Comparison of ENCODE assay signal across 8 cellular contexts in the genomic region with DNA sequence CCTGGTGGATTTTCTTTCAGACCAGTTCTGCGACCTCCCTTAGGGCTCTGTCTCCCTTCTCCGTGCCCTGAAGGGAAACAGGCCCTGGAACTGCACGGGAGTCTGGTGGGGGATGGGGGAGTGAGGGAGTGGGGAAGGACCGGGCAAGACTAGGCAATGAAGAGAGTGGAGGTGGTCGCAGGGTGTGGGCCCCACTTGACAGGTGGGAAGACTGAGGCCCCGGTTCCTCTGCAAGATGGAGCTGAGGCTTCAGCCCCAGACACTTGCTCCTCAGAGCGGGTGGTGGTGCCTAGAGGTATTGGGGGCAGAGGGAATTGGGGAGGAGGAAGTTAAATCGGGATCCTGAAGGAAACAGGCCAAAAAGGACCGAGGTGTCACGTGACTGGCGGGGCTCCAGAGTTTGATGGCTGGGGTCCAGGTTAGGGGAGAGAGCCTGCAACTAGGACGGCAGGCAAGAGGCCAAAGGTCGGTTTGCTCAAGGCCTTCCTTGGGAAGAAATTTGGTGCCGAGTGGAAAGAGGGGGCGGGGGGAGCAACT. TPM values are rescaled to one million over a fixed set of nuclear protein-coding genes. Genes with fewer than 3 reads are reported as not detected.
A peak's percentile ranks its signal among the peaks of the same experiment; 100 is the strongest.
DNase-seq lines count a peak whose midpoint lies in the region; ATAC-seq and TF ChIP-seq lines count a peak whose summit lies in the region.

No MANE protein-coding gene starts in this region.

- peak overlapping the region; percentile 71 for H3K4me3 Mint-ChIP-seq in activated naive CD8-positive, alpha-beta T cell treated with anti-CD3 and anti-CD28 coated beads, Interleukin-2, amount 10 ng/mL, durations not matched to agents 7 days and 5 days

- WGBS in prostate gland, result 9% methylated on average over 14 of the region's 15 CpGs

- H3K36me3 ChIP-seq in prostate gland, result no peaks in the 10 kb centered on the region

- in situ Hi-C loops in GM13976 (cut with MboI; ENCODE audit: low sequenced_read_pairs, unreplicated experiment), result no loop called here

- H3K4me1 Mint-ChIP-seq in activated naive CD8-positive, alpha-beta T cell treated with anti-CD3 and anti-CD28 coated beads, Interleukin-2, amount 10 ng/mL, durations not matched to agents 7 days and 5 days, result peaks cover 33% of the 10 kb centered on the region

- intact Hi-C loops in left cardiac atrium (cut with DNase I), result no loop called here
- intact Hi-C loops in prostate gland (cut with DNase I), result no loop called here

- H3K27ac Mint-ChIP-seq in activated naive CD8-positive, alpha-beta T cell treated with anti-CD3 and anti-CD28 coated beads, Interleukin-2, amount 10 ng/mL, durations not matched to agents 7 days and 5 days, result peak overlapping the region; percentile 67

- H3K9me3 ChIP-seq in prostate gland, result no peaks in the 10 kb centered on the region

- DNase-seq in HFF-Myc (ENCODE audit: extremely low read depth, low read depth) (no peak), left cardiac atrium (peak; percentile 91), prostate gland (ENCODE audit: low spot score) (peak; percentile 71), GM13976 (ENCODE audit: low spot score) (no peak), NCI-H82 (lab: John Stamatoyannopoulos, UW) (no peak), KG1 (lab: John Stamatoyannopoulos, UW) (no peak)
- DNase-seq in activated naive CD8-positive, alpha-beta T cell treated with anti-CD3 and anti-CD28 coated beads, Interleukin-2, amount 10 ng/mL, durations not matched to agents 7 days and 5 days, result no peak

- H3K27ac ChIP-seq in prostate gland, result peak overlapping the region; percentile 91 to 96

- ATAC-seq in activated naive CD8-positive, alpha-beta T cell treated with anti-CD3 and anti-CD28 coated beads, Interleukin-2, amount 10 ng/mL, durations not matched to agents 7 days and 5 days (ENCODE audit: low read depth), result no peak
- ATAC-seq in left cardiac atrium (peak; percentile 34 to 75), HG02763 (IDR thresholded peaks at IDR 0.05; ENCODE audit: unreplicated experiment) (no peak)

- H3K4me3 ChIP-seq in HFF-Myc (replicated peaks; ENCODE audit: low read depth, low read length) (peak overlapping the region; percentile 75), prostate gland (peak overlapping the region; percentile 68 to 75)

- peaks cover 8% of the 10 kb centered on the region for H3K4me1 ChIP-seq in prostate gland (replicated peaks)

- H3K27me3 Mint-ChIP-seq in activated naive CD8-positive, alpha-beta T cell treated with anti-CD3 and anti-CD28 coated beads, Interleukin-2, amount 10 ng/mL, durations not matched to agents 7 days and 5 days, result no peaks in the 10 kb centered on the region

- H3K9me3 Mint-ChIP-seq in activated naive CD8-positive, alpha-beta T cell treated with anti-CD3 and anti-CD28 coated beads, Interleukin-2, amount 10 ng/mL, durations not matched to agents 7 days and 5 days, result no peaks in the 10 kb centered on the region

- peaks cover 18% of the 10 kb centered on the region for H3K36me3 Mint-ChIP-seq in activated naive CD8-positive, alpha-beta T cell treated with anti-CD3 and anti-CD28 coated beads, Interleukin-2, amount 10 ng/mL, durations not matched to agents 7 days and 5 days

- POLR2A ChIA-PET in activated naive CD8-positive, alpha-beta T cell treated with anti-CD3 and anti-CD28 coated beads, Interleukin-2, amount 10 ng/mL, durations not matched to agents 7 days and 5 days (lab: Charles Lee), result interaction anchor here (0.9 to 4.6 kb wide), 7 partner anchors 8 to 121 kb away, joined by 3 to 32 read pairs (median 9); a partner anchor contains a TSS

- no peak for TF ChIP-seq POLR2A in prostate gland (IDR thresholded peaks at IDR 0.05)

- TF ChIP-seq CTCF in HFF-Myc (IDR thresholded peaks at IDR 0.05; ENCODE audit: low read depth, low read length, missing control alignments) (no peak), prostate gland (IDR thresholded peaks at IDR 0.05) (no peak), GM13976 (IDR thresholded peaks at IDR 0.05; ENCODE audit: borderline replicate concordance, control extremely low read depth, extremely low read depth, insufficient read depth, missing control alignments) (no peak)

- no peaks in the 10 kb centered on the region for H3K27me3 ChIP-seq in prostate gland (replicated peaks; ENCODE audit: insufficient read depth)

RNA-seq across cellular contexts. Expression of a gene that starts 0.6 kb away (rescaled TPM):
- 10 to 100 TPM; 25.2 to 26.9 TPM for total RNA-seq in activated naive CD8-positive, alpha-beta T cell treated with anti-CD3 and anti-CD28 coated beads, Interleukin-2, amount 10 ng/mL, durations not matched to agents 7 days and 5 days
- total RNA-seq in left cardiac atrium (10 to 100 TPM; 24.2 to 27.4 TPM), prostate gland (100 to 1,000 TPM in 1 of 2 donors, 10 to 100 TPM in 1; 74.4 to 167 TPM)

RNA-seq across cellular contexts. Expression of a gene that starts 20.6 kb away (rescaled TPM):
- total RNA-seq in activated naive CD8-positive, alpha-beta T cell treated with anti-CD3 and anti-CD28 coated beads, Interleukin-2, amount 10 ng/mL, durations not matched to agents 7 days and 5 days, result 10 to 100 TPM; 41.3 to 46.1 TPM
- total RNA-seq in left cardiac atrium (10 to 100 TPM; 11.8 to 12.6 TPM), prostate gland (10 to 100 TPM; 22.6 to 38.2 TPM)

RNA-seq across cellular contexts. Expression of a gene that starts 21.9 kb away (rescaled TPM):
- 10 to 100 TPM; 71.8 to 73.3 TPM for total RNA-seq in activated naive CD8-positive, alpha-beta T cell treated with anti-CD3 and anti-CD28 coated beads, Interleukin-2, amount 10 ng/mL, durations not matched to agents 7 days and 5 days
- total RNA-seq in left cardiac atrium, result 10 to 100 TPM; 42.0 to 42.7 TPM
- total RNA-seq in prostate gland, result 100 to 1,000 TPM; 130 to 131 TPM

RNA-seq across cellular contexts. Expression of a gene that starts 22.5 kb away (rescaled TPM):
- 100 to 1,000 TPM; 225 to 227 TPM for total RNA-seq in activated naive CD8-positive, alpha-beta T cell treated with anti-CD3 and anti-CD28 coated beads, Interleukin-2, amount 10 ng/mL, durations not matched to agents 7 days and 5 days
- 10 to 100 TPM; 80.8 to 96.2 TPM for total RNA-seq in left cardiac atrium
- total RNA-seq in prostate gland, result 100 to 1,000 TPM; 121 to 152 TPM

RNA-seq across cellular contexts. Expression of a gene that starts 38.8 kb away (rescaled TPM):
- total RNA-seq in activated naive CD8-positive, alpha-beta T cell treated with anti-CD3 and anti-CD28 coated beads, Interleukin-2, amount 10 ng/mL, durations not matched to agents 7 days and 5 days, result 10 to 100 TPM; 57.3 to 58.8 TPM
- total RNA-seq in left cardiac atrium (10 to 100 TPM; 10.2 to 14.6 TPM), prostate gland (10 to 100 TPM; 14.2 to 43.5 TPM)

Comparison
In these comparisons a context has a peak if more than half of its experiments do, and no peak if none do; other contexts are left out.
1. DNase-seq: peak in left cardiac atrium (single experiment) and prostate gland (single experiment); none in HFF-Myc (single experiment), activated naive CD8-positive, alpha-beta T cell treated with anti-CD3 and anti-CD28 coated beads, Interleukin-2, amount 10 ng/mL, durations not matched to agents 7 days and 5 days (single experiment), GM13976 (single experiment), NCI-H82 (single experiment) and KG1 (single experiment).
2. ATAC-seq: peak in left cardiac atrium (2 of 2); none in activated naive CD8-positive, alpha-beta T cell treated with anti-CD3 and anti-CD28 coated beads, Interleukin-2, amount 10 ng/mL, durations not matched to agents 7 days and 5 days (single experiment) and HG02763 (single experiment).